In genomic region chr1:2175681-2176454, GRCh38 we compare ENCODE assay signal across 1 cellular context.
TF ChIP-seq lines count a peak whose summit lies in the region.

No MANE protein-coding gene starts in this region.

TF ChIP-seq in K562, 482 proteins besides CTCF, POLR2A, EP300 and RAD21 (continued from another document):
- TF ChIP-seq KLF16 (IDR thresholded peaks at IDR 0.05) (0 out of 2 replicates have a peak, but pooled peaks have one; percentile 6), SAP30 (IDR thresholded peaks at IDR 0.05; ENCODE audit: borderline replicate concordance, insufficient read depth, low read depth, low read length, poor library complexity, severe bottlenecking) (no peak), ESRRA (IDR thresholded peaks at IDR 0.05; ENCODE audit: borderline replicate concordance, low read depth) (peak; percentile 55; the same call in 1 of the 2 replicates), SNAPC5 (CRISPR knock-in tag; IDR thresholded peaks at IDR 0.05) (no peak), TAF15 (IDR thresholded peaks at IDR 0.05; ENCODE audit: low read depth, low read length) (no peak), ELF4 (CRISPR knock-in tag; IDR thresholded peaks at IDR 0.05) (no peak), ZNF764 (CRISPR knock-in tag; IDR thresholded peaks at IDR 0.05; ENCODE audit: low read depth) (no peak), ZNF232 (CRISPR knock-in tag; IDR thresholded peaks at IDR 0.05) (peak; percentile 79; the same call in 1 of the 2 replicates), ZFPM2 (CRISPR knock-in tag; IDR thresholded peaks at IDR 0.05) (no peak), THAP7 (CRISPR knock-in tag; IDR thresholded peaks at IDR 0.05) (no peak), MEIS2 (IDR thresholded peaks at IDR 0.05; ENCODE audit: partially characterized antibody) (no peak), ZNF407 (IDR thresholded peaks at IDR 0.05; ENCODE audit: low read depth) (no peak; the same call in 1 of the 2 replicates), CHD1 (IDR thresholded peaks at IDR 0.05; ENCODE audit: low read length) (no peak), CHCHD3 (CRISPR knock-in tag; IDR thresholded peaks at IDR 0.05) (no peak), ATF6 (CRISPR knock-in tag; IDR thresholded peaks at IDR 0.05) (peak; percentile 97), STAT6 (CRISPR knock-in tag; IDR thresholded peaks at IDR 0.05) (peak; percentile 90; the same call in 1 of the 2 replicates), CREB3L1 (IDR thresholded peaks at IDR 0.05; ENCODE audit: borderline replicate concordance, low read depth) (peak; percentile 76; the same call in 1 of the 2 replicates)
TF ChIP-seq in K562: peak in this region for 151.
